8 cellular contexts compared by ENCODE assay signal in the genomic region with DNA sequence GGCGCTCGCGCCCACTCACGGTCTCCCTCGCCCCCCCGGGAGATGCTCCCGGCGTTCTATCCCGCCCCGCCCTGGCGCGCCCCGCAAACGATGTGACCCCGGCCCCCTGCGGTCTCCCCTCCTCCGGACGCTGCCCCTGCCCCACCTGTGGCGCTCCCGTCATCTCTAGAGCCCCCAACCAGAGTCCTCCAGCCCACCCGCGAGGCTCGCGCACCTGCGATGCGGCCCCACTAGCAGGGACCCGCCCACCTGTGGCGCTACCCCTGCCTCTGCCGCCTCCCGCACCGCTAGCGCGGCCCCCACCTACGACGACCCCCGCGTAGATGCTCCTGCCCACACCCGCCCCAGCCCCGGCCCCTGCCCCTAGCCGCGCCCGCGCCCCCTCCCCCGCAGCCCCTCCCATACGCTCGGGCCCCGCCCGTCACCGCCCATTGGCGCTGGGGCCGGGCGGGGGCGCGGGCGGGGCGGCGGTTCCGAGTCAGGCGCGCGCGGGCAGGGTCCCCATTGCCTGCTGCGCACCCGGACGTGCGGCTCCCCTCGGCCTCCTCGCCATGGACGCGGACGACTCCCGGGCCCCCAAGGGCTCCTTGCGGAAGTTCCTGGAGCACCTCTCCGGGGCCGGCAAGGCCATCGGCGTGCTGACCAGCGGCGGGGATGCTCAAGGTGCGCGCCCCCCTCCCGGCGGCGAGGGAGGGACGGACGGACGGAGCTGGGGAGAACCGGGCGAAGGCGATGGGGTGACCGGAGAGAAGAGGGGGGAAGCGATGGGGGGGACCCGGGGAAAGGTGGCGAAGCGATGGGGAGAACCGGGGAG. TPM values are rescaled to one million over a fixed set of nuclear protein-coding genes. Genes with fewer than 3 reads are reported as not detected.
DNase-seq lines count a peak whose midpoint lies in the region; ATAC-seq, FAIRE-seq and TF ChIP-seq lines count a peak whose summit lies in the region.

A gene (plus strand): TSS at position 504 of the 814 bp plus-strand sequence. CDS start 48 bp downstream, at position 552.

- H3K9me3 ChIP-seq in K562 (replicated peaks; ENCODE audit: control insufficient read depth, insufficient read depth, low read depth, low read length) = no peaks in the 10 kb centered on the region

- peaks cover 50% of the 10 kb centered on the region for H3K79me2 ChIP-seq in K562 (ENCODE audit: control insufficient read depth, insufficient read depth, low read length)

- no peak for TF ChIP-seq CTCF in K562 (IDR thresholded peaks at IDR 0.05 in 2 of 3, conservative IDR thresholded peaks at IDR 0.05 in 1 of 3; ENCODE audit: insufficient read depth in 2 of 3, low read depth in 1 of 3, low read length in 3 of 3)

- H3K27me3 ChIP-seq in K562 (ENCODE audit: control insufficient read depth in 2 of 2, insufficient read depth in 2 of 2, low read length in 2 of 2) = peaks cover 0 to 16% of the 10 kb centered on the region in 2 experiments; a peak in 2 of 5 replicates

- DNase-seq in AG08396 (ENCODE audit: low spot score) (peak; percentile 68), T-helper 2 cell (peak; percentile 16 to 68 (median 50)), K562 (ENCODE audit: extremely low read depth in 1 of 4, low spot score in 3 of 4) (peak; percentile 75 to 86 (median 82)), iPS-NIHi11 (ENCODE audit: low spot score) (peak; percentile 79), epidermal melanocyte (ENCODE audit: insufficient read length, low spot score) (no peak)
- peak; percentile 23 to 61 (median 50) for DNase-seq in stimulated activated CD4-positive, alpha-beta T cell treated with anti-CD3 and anti-CD28 coated beads, Interleukin-12 subunit alpha, Interleukin-12 subunit beta, amount 100 ng/mL, for 48 hours (ENCODE audit: low read depth in 2 of 3, low spot score in 1 of 3)

- CTCF ChIA-PET in K562 (lab: Yijun Ruan, JAX; ENCODE audit: low intra/inter-chr PET ratio) = no interaction called here

- H3K27ac ChIP-seq in K562 (ENCODE audit: extremely low read depth, low read depth, low read length) = peak within 1 kb of the TSS; percentile 80

- POLR2A ChIA-PET in K562 (lab: Yijun Ruan, JAX) = interaction anchor here (1.0 to 1.5 kb wide), 4 partner anchors 11 to 28 kb away, joined by 3 to 5 read pairs (median 4); no protein-coding TSS in a partner anchor

- 1% methylated on average over 32 of the region's 96 CpGs for WGBS in K562 (ENCODE audit: insufficient coverage, low coverage, missing lambda C conversion rate)

- peak; percentile 51 for ATAC-seq in GM19023 (IDR thresholded peaks at IDR 0.05; ENCODE audit: unreplicated experiment)
- ATAC-seq in HG03175 (IDR thresholded peaks at IDR 0.05; ENCODE audit: unreplicated experiment) = peak; percentile 51
- peak; percentile 82 for ATAC-seq in K562

- TF ChIP-seq EP300 in K562 (IDR thresholded peaks at IDR 0.05; ENCODE audit: low read length) = no peak

- H4K20me1 ChIP-seq in K562 (replicated peaks; ENCODE audit: control insufficient read depth, insufficient read depth, low read length) = peaks cover 5% of the 10 kb centered on the region; the same call in 1 of the 2 replicates

- H2AFZ ChIP-seq in K562 (ENCODE audit: low read depth, low read length) = peak within 1 kb of the TSS; percentile 73

- no peak for FAIRE-seq in K562 (lab: Jason Lieb, UNC)

- TF ChIP-seq POLR2A in K562 (conservative IDR thresholded peaks at IDR 0.05) = peak; percentile 82

- H3K36me3 ChIP-seq in K562 (ENCODE audit: control insufficient read depth, insufficient read depth, low read length) = peaks cover 35% of the 10 kb centered on the region

- no peaks in the 10 kb centered on the region for H3K9me1 ChIP-seq in K562 (ENCODE audit: control insufficient read depth, insufficient read depth, low read length)

- intact Hi-C loops in K562 (cut with micrococcal nuclease) = loop anchor here (5.0 kb wide), 1 partner anchor 105 kb away; a partner anchor contains a TSS

- TF ChIP-seq RAD21 in K562 (CRISPR knock-in tag; conservative IDR thresholded peaks at IDR 0.05 in 1 of 2, IDR thresholded peaks at IDR 0.05 in 1 of 2) = no peak

- no TSS peak for BruUV-seq in K562 (replicated peaks; lab: Mats Ljungman, UMichigan)

- H3K4me3 ChIP-seq in K562 = peak within 1 kb of the TSS; percentile 85

- peaks cover 23 to 48% of the 10 kb centered on the region in 2 experiments for H3K4me1 ChIP-seq in K562 (replicated peaks in 1 of 2; ENCODE audit: control insufficient read depth in 2 of 2, insufficient read depth in 2 of 2, low read length in 2 of 2)

- H3K9ac ChIP-seq in K562 (ENCODE audit: insufficient read depth in 1 of 2, low read depth in 2 of 2, low read length in 2 of 2) = peak within 1 kb of the TSS; percentile 80 to 96

- in situ Hi-C loops in K562 (cut with MboI) = no loop called here

- H3K4me2 ChIP-seq in K562 (ENCODE audit: insufficient read depth, low read length) = peak within 1 kb of the TSS; percentile 84

TF ChIP-seq in K562, 482 proteins besides CTCF, POLR2A, EP300 and RAD21 (continues in another document):
- TF ChIP-seq SOX6 (IDR thresholded peaks at IDR 0.05) (no peak), ZNF140 (CRISPR knock-in tag; IDR thresholded peaks at IDR 0.05) (no peak), PHTF2 (CRISPR knock-in tag; IDR thresholded peaks at IDR 0.05) (no peak), TRIM24 (IDR thresholded peaks at IDR 0.05) (no peak), MECOM (CRISPR knock-in tag; IDR thresholded peaks at IDR 0.05) (no peak), CHD2 (IDR thresholded peaks at IDR 0.05; ENCODE audit: low read depth, low read length) (no peak), CAMTA2 (CRISPR knock-in tag; conservative IDR thresholded peaks at IDR 0.05) (no peak), ESRRB (CRISPR knock-in tag; IDR thresholded peaks at IDR 0.05; ENCODE audit: borderline replicate concordance) (no peak), KHSRP (IDR thresholded peaks at IDR 0.05) (no peak), ILK (tag; IDR thresholded peaks at IDR 0.05; ENCODE audit: borderline replicate concordance, low read depth) (no peak), ZKSCAN3 (CRISPR knock-in tag; IDR thresholded peaks at IDR 0.05) (no peak)
- TF ChIP-seq, protein P1, sequence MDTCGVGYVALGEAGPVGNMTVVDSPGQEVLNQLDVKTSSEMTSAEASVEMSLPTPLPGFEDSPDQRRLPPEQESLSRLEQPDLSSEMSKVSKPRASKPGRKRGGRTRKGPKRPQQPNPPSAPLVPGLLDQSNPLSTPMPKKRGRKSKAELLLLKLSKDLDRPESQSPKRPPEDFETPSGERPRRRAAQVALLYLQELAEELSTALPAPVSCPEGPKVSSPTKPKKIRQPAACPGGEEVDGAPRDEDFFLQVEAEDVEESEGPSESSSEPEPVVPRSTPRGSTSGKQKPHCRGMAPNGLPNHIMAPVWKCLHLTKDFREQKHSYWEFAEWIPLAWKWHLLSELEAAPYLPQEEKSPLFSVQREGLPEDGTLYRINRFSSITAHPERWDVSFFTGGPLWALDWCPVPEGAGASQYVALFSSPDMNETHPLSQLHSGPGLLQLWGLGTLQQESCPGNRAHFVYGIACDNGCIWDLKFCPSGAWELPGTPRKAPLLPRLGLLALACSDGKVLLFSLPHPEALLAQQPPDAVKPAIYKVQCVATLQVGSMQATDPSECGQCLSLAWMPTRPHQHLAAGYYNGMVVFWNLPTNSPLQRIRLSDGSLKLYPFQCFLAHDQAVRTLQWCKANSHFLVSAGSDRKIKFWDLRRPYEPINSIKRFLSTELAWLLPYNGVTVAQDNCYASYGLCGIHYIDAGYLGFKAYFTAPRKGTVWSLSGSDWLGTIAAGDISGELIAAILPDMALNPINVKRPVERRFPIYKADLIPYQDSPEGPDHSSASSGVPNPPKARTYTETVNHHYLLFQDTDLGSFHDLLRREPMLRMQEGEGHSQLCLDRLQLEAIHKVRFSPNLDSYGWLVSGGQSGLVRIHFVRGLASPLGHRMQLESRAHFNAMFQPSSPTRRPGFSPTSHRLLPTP (IDR thresholded peaks at IDR 0.05; ENCODE audit: borderline replicate concordance, extremely low read depth, insufficient read length) = no peak
- TF ChIP-seq, protein P2, sequence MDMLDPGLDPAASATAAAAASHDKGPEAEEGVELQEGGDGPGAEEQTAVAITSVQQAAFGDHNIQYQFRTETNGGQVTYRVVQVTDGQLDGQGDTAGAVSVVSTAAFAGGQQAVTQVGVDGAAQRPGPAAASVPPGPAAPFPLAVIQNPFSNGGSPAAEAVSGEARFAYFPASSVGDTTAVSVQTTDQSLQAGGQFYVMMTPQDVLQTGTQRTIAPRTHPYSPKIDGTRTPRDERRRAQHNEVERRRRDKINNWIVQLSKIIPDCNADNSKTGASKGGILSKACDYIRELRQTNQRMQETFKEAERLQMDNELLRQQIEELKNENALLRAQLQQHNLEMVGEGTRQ (CRISPR knock-in tag; IDR thresholded peaks at IDR 0.05) = no peak

RNA-seq across cellular contexts. Expression of the gene that starts here (rescaled TPM):
- total RNA-seq in K562 (2011; cell fraction: chromatin; rRNA removed; ENCODE audit: low replicate concordance) = 153 and 281 TPM in 2 replicates
- 147 and 149 TPM in 2 replicates for total RNA-seq in K562 (2011; cell fraction: nucleolus; rRNA removed)
- 120 and 125 TPM in 2 replicates for total RNA-seq in K562 (2011; cell fraction: nucleoplasm; rRNA removed)
- total RNA-seq in K562 (2014; rRNA removed) (91.6 and 109 TPM in 2 replicates), K562 (2014; rRNA removed; fragmentation: Illumina TruSeq; extraction: Trizol) (83.2 and 89.5 TPM in 2 replicates), K562 (2015; rRNA removed; fragmentation: Illumina TruSeq; extraction: Trizol) (62.1 and 65.2 TPM in 2 replicates), K562 (2021) (108 and 116 TPM in 2 replicates)
- polyA plus RNA-seq in K562 (2011; rRNA removed) (34.7 and 50.3 TPM in 2 replicates), K562 (2014; fragmentation: Illumina TruSeq; extraction: Trizol) (57.4 and 72.3 TPM in 2 replicates), K562 (2014; fragmentation: Nextera tagmentation; extraction: Ambion mirVana) (10 to 100 TPM; 23.5 to 30.3 TPM), K562 (2014; rRNA removed) (65.2 and 71.1 TPM in 2 replicates)
- polyA plus RNA-seq in K562 (2011; cell fraction: cytosol; rRNA removed) = 29.5 and 50.9 TPM in 2 replicates
- polyA plus RNA-seq in K562 (2011; cell fraction: nucleus; rRNA removed) = 96.2 and 154 TPM in 2 replicates
- 94.4 and 95.0 TPM in 2 replicates for polyA plus RNA-seq in K562 (2012)
- 32.8 and 39.3 TPM in 2 replicates for polyA minus RNA-seq in K562 (2011; rRNA and poly(A)+ RNA removed)
- polyA minus RNA-seq in K562 (2011; cell fraction: cytosol; rRNA and poly(A)+ RNA removed) = 52.9 and 65.4 TPM in 2 replicates
- polyA minus RNA-seq in K562 (2011; cell fraction: nucleus; rRNA and poly(A)+ RNA removed) = 61.7 and 66.5 TPM in 2 replicates
